In genomic region chr22:36726007-36726380, GRCh38 we compare ENCODE assay signal across 39 cellular contexts. TPM values are rescaled to one million over a fixed set of nuclear protein-coding genes. Genes with fewer than 3 reads are reported as not detected.
"Had no signal": no experiment of that assay in that cellular context is flagged by ENCODE, and none has a peak within 500 bp of the region (broad histone marks: within the 10 kb centered on the region; RNA-seq: fewer than 3 reads in every experiment).

No MANE protein-coding gene starts in this region.

- H3K4me3 ChIP-seq: adrenal gland, cardiac muscle cell, esophagus muscularis mucosa, heart right ventricle, left lung, SK-N-MC, thyroid gland had no signal

- H3K4me1 ChIP-seq: adrenal gland, esophagus muscularis mucosa, heart right ventricle, left lung, thyroid gland had no signal

- H3K9me3 ChIP-seq: adrenal gland, esophagus muscularis mucosa, heart right ventricle, left lung, thyroid gland had no signal

- H3K27me3 ChIP-seq: thyroid gland had no signal

- DNase-seq: activated CD4-positive, alpha-beta memory T cell treated with anti-CD3 and anti-CD28 coated beads for 36 hours; activated CD4-positive, alpha-beta T cell treated with anti-CD3 and anti-CD28 coated beads, Interleukin-2, amount 10 ng/mL, durations not matched to agents 24 days and 14 days; activated CD8-positive, alpha-beta memory T cell treated with anti-CD3 and anti-CD28 coated beads, Interleukin-2, amount 50 U/mL, for 4 hours; activated effector memory CD4-positive, alpha-beta T cell treated with anti-CD3 and anti-CD28 coated beads, Interleukin-2, amount 50 U/mL, for 16 hours; activated naive CD4-positive, alpha-beta T cell treated with anti-CD3 and anti-CD28 coated beads for 36 hours; activated naive CD8-positive, alpha-beta T cell treated with anti-CD3 and anti-CD28 coated beads for 36 hours; activated T-cell treated with anti-CD3 and anti-CD28 coated beads, Interleukin-2, amount 50 U/mL, for 1 hour; aorta; cortex of kidney; foreskin melanocyte; heart right ventricle; kidney glomerular epithelial cell; left lung; naive thymus-derived CD4-positive, alpha-beta T cell; small intestine; stimulated activated CD4-positive, alpha-beta T cell treated with anti-CD3 and anti-CD28 coated beads, Interleukin-1b, Interleukin-23, amount 100 ng/mL, for 48 hours; stimulated activated CD4-positive, alpha-beta T cell treated with anti-CD3 and anti-CD28 coated beads, Interleukin-4, amount 100 ng/mL, for 4 hours; stimulated activated CD8-positive, alpha-beta memory T cell treated with anti-CD3 and anti-CD28 coated beads, Interleukin-4, amount 100 ng/mL, for 48 hours; stimulated activated naive CD8-positive, alpha-beta T cell treated with anti-CD3 and anti-CD28 coated beads, Interleukin-15, amount 100 ng/mL, for 72 hours; substantia nigra; SW 1271; T-helper 9 cell; thyroid gland had no signal

- H3K27ac ChIP-seq: adrenal gland, cardiac muscle cell, esophagus muscularis mucosa, heart right ventricle, left lung, SK-N-MC, thyroid gland, VCaP had no signal

- FAIRE-seq: small intestine, TTC549 had no signal

- H3K36me3 ChIP-seq: adrenal gland, cardiac muscle cell, esophagus muscularis mucosa, heart right ventricle, left lung, thyroid gland had no signal

- ATAC-seq: activated CD4-positive, CD25-positive, alpha-beta regulatory T cell treated with anti-CD3 and anti-CD28 coated beads, Interleukin-2, amount 50 U/mL, for 24 hours; heart right ventricle; left lung; naive thymus-derived CD4-positive, alpha-beta T cell; sciatic nerve; stimulated activated memory B cell treated with anti-CD40 and anti-IgM and Interleukin-4, amounts not matched to agents 10 μg/mL and 1 μg/mL and 100 μg/mL, for 72 hours; stimulated activated naive CD8-positive, alpha-beta T cell treated with anti-CD3 and anti-CD28 coated beads, Interleukin-15, amount 100 ng/mL, for 72 hours had no signal

RNA-seq across cellular contexts. Expression of gene CACNG2, which starts 22.4 kb away (rescaled TPM):
- total RNA-seq: activated CD4-positive, alpha-beta memory T cell treated with anti-CD3 and anti-CD28 coated beads for 36 hours; activated CD4-positive, alpha-beta T cell treated with anti-CD3 and anti-CD28 coated beads, Interleukin-2, amount 10 ng/mL, durations not matched to agents 24 days and 14 days; activated CD8-positive, alpha-beta memory T cell treated with anti-CD3 and anti-CD28 coated beads for 36 hours; activated naive CD4-positive, alpha-beta T cell treated with anti-CD3 and anti-CD28 coated beads for 36 hours; activated naive CD8-positive, alpha-beta T cell treated with anti-CD3 and anti-CD28 coated beads for 36 hours; activated T-helper 1 cell treated with anti-CD3 and anti-CD28 coated beads, Interleukin-12 subunit alpha, Interleukin-12 subunit beta, Interleukin-2, Interleukin-4 antibody, amounts not matched to agents 30 ng/mL and 10 ng/mL and 1 ng/mL, durations not matched to agents 14 hours and 24 hours and 36 hours; aorta; cardiac muscle cell; esophagus muscularis mucosa; glomerular endothelial cell; heart right ventricle; left lung; lung microvascular endothelial cell; naive thymus-derived CD4-positive, alpha-beta T cell; progenitor cell of endocrine pancreas; renal cortical epithelial cell; sciatic nerve; thyroid gland; ureter had no signal
- polyA plus RNA-seq: cardiac muscle cell; heart right ventricle; naive thymus-derived CD4-positive, alpha-beta T cell had no signal
